In the genomic region with DNA sequence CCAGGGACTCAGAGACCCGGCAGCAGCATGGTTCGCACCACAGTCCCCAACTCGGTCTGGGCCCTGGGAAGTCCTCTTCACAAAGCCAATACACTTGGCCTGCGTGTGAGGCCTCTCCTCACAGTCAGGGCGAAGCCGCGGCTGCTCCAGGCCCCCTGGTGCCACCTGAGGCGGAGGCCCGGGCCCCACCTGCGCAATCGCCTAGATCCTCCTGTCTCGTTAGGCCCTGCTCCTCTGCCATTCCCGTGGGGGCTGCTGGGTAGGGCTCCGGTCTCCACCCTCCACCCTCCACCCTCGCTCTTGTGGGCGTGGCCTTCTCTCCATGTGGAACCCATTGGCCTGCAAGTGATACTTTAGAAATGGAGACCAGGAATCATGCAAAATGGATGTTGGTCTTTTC, we compare ENCODE assay signal across 18 cellular contexts.
DNase-seq lines count a peak whose midpoint lies in the region; ATAC-seq, FAIRE-seq and TF ChIP-seq lines count a peak whose summit lies in the region.
"Had no signal": no experiment of that assay in that cellular context is flagged by ENCODE, and none has a peak within 500 bp of the region (broad histone marks: within the 10 kb centered on the region; RNA-seq: fewer than 3 reads in every experiment).

No MANE protein-coding gene starts in this region.

- H3K79me1 ChIP-seq in IMR-90 (ENCODE audit: low read depth in 1 of 2, low read length in 2 of 2): no peaks in the 10 kb centered on the region

- no peak overlapping the region for H2BK120ac ChIP-seq in IMR-90 (ENCODE audit: low read depth, low read length)

- TF ChIP-seq POLR2A in IMR-90 (IDR thresholded peaks at IDR 0.05; ENCODE audit: low read depth, low read length): no peak

- ATAC-seq in IMR-90 (ENCODE audit: low read depth) (no peak), GM21390 (IDR thresholded peaks at IDR 0.05; ENCODE audit: unreplicated experiment) (no peak), SK-N-SH treated with all-trans-retinoic acid at 6 μM for 48 hours (no peak)

- H3K9me3 ChIP-seq in IMR-90 (ENCODE audit: control insufficient read depth, insufficient read depth, low read length) (no peaks in the 10 kb centered on the region), astrocyte (ENCODE audit: insufficient read depth, low read depth, low read length) (no peaks in the 10 kb centered on the region), neural progenitor cell (ENCODE audit: low read depth) (no peaks in the 10 kb centered on the region), GM23248 (ENCODE audit: low read depth) (no peaks in the 10 kb centered on the region)

- no TSS peak for BruUV-seq in IMR-90 (replicated peaks; lab: Mats Ljungman, UMichigan)

- no peak overlapping the region for H3K18ac ChIP-seq in IMR-90 (ENCODE audit: low read depth, low read length)

- no peak overlapping the region for H3K23ac ChIP-seq in IMR-90 (ENCODE audit: low read depth, low read length)

- no peak overlapping the region for H4K5ac ChIP-seq in IMR-90 (ENCODE audit: low read depth, low read length)

- H3K27ac ChIP-seq in ACC112 (ENCODE audit: low read depth, low read length): peak overlapping the region; percentile 91; the same call in 1 of the 2 replicates
- no peak overlapping the region for H3K27ac ChIP-seq in IMR-90 (ENCODE audit: insufficient read depth, low read length)
- H3K27ac ChIP-seq in astrocyte (ENCODE audit: low read depth, low read length): peak overlapping the region; percentile 39
- H3K27ac ChIP-seq in neural progenitor cell: no peak overlapping the region
- H3K27ac ChIP-seq in GM23248: no peak overlapping the region

- POLR2A ChIA-PET in IMR-90 (lab: Charles Lee; ENCODE audit: unreplicated experiment): no interaction called here

- H4K8ac ChIP-seq in IMR-90 (ENCODE audit: low read depth in 2 of 2, low read length in 2 of 2): no peak overlapping the region

- H2AK5ac ChIP-seq in IMR-90 (ENCODE audit: low read depth, low read length): peak overlapping the region; percentile 62

- in situ Hi-C loops in IMR-90 (cut with MboI; ENCODE audit: low sequenced_read_pairs): no loop called here
- in situ Hi-C loops in GM23248 (cut with MboI): no loop called here

- no peaks in the 10 kb centered on the region for H3K79me2 ChIP-seq in ACC112 (ENCODE audit: control insufficient read depth, insufficient read depth, low read length, unreplicated experiment)
- no peaks in the 10 kb centered on the region for H3K79me2 ChIP-seq in astrocyte (ENCODE audit: insufficient read depth, low read length)
- no peaks in the 10 kb centered on the region for H3K79me2 ChIP-seq in neural progenitor cell (ENCODE audit: low read depth)
- no peaks in the 10 kb centered on the region for H3K79me2 ChIP-seq in GM23248 (ENCODE audit: insufficient read depth)

- H3K56ac ChIP-seq in IMR-90 (ENCODE audit: extremely low read depth, insufficient read depth, low read length): no peak overlapping the region

- FAIRE-seq in astrocyte (lab: Jason Lieb, UNC): no peak
- FAIRE-seq: H54 had no signal

- dilution Hi-C loops in IMR-90 (cut with HindIII; ENCODE audit: low sequenced_read_pairs, unreplicated experiment): no loop called here

- 0 out of 2 replicates have a peak overlapping the region, but pooled peaks have one; percentile 34 for H3K4ac ChIP-seq in IMR-90 (ENCODE audit: low read depth, low read length)

- H3K4me3 ChIP-seq in ACC112 (ENCODE audit: low read depth, low read length) (no peak overlapping the region), IMR-90 (ENCODE audit: insufficient read depth, low read depth, low read length) (no peak overlapping the region), astrocyte (ENCODE audit: insufficient read depth, low read depth, low read length) (no peak overlapping the region), neural progenitor cell (no peak overlapping the region), GM23248 (no peak overlapping the region)
- H3K4me3 ChIP-seq: PC-9 had no signal

- no peak overlapping the region for H2BK20ac ChIP-seq in IMR-90 (ENCODE audit: low read depth, low read length)

- H3K4me1 Mint-ChIP-seq in astrocyte (ENCODE audit: low read depth, unreplicated experiment) (peaks cover 7% of the 10 kb centered on the region), neural progenitor cell (no peaks in the 10 kb centered on the region)

- H3K9ac ChIP-seq in IMR-90 (ENCODE audit: low read depth, low read length): no peak overlapping the region
- no peak overlapping the region for H3K9ac ChIP-seq in astrocyte (ENCODE audit: low read length)
- H3K9ac ChIP-seq in neural progenitor cell: no peak overlapping the region
- no peak overlapping the region for H3K9ac ChIP-seq in GM23248

- no peak overlapping the region for H2BK5ac ChIP-seq in IMR-90 (ENCODE audit: low read depth, low read length, poor library complexity, severe bottlenecking)

- 0 out of 2 replicates have a peak overlapping the region, but pooled peaks have one; percentile 24 for H3K14ac ChIP-seq in IMR-90 (replicated peaks; ENCODE audit: low read depth, low read length)

- H4K91ac ChIP-seq in IMR-90 (ENCODE audit: insufficient read depth, low read depth, low read length): no peak overlapping the region

- TF ChIP-seq RAD21 in IMR-90 (IDR thresholded peaks at IDR 0.05; ENCODE audit: low read length): no peak

- H3K4me3 Mint-ChIP-seq in astrocyte (ENCODE audit: unreplicated experiment): no peak overlapping the region
- H3K4me3 Mint-ChIP-seq in neural progenitor cell: no peak overlapping the region

- H3K27me3 Mint-ChIP-seq in astrocyte (ENCODE audit: low read depth, unreplicated experiment) (peaks cover 4% of the 10 kb centered on the region), neural progenitor cell (ENCODE audit: insufficient read depth, low read depth) (no peaks in the 10 kb centered on the region)

- no peak for DNase-seq in IMR-90
- DNase-seq in astrocyte (ENCODE audit: low read depth): no peak
- DNase-seq in neural progenitor cell (ENCODE audit: low spot score): no peak
- DNase-seq in central memory CD4-positive, alpha-beta T cell: no peak
- no peak for DNase-seq in GM23248
- DNase-seq: ACHN, EL, MV-4-11, NCI-H1436, NCI-H2081, NCI-H345, NCI-H526 treated with DMSO at 0.1 percent for 48 hours, Right ventricle myocardium superior had no signal

- 100% methylated on average over 1 of the region's 16 CpGs; no CpG with 5 or more reads in 1 of the 2 experiments for WGBS in IMR-90 (ENCODE audit: extremely low coverage in 2 of 2, insufficient read length in 1 of 2), 2 experiments
- 94 to 95% methylated on average over 16 of the region's 16 CpGs for WGBS in GM23248 (ENCODE audit: low coverage in 1 of 2, low lambda C conversion rate in 2 of 2, missing lambda C conversion rate in 2 of 2), 2 experiments

- no peak overlapping the region for H2AK9ac ChIP-seq in IMR-90 (replicated peaks; ENCODE audit: low read depth, low read length, poor library complexity)

- no peaks in the 10 kb centered on the region for H3K9me2 ChIP-seq in GM23248 (ENCODE audit: insufficient read depth)

- CTCF ChIA-PET in IMR-90 (lab: Yijun Ruan, JAX): no interaction called here

- H3K4me2 ChIP-seq in IMR-90 (ENCODE audit: low read depth, low read length) (no peak overlapping the region), astrocyte (ENCODE audit: low read length) (no peak overlapping the region), neural progenitor cell (no peak overlapping the region), GM23248 (ENCODE audit: unreplicated experiment) (no peak overlapping the region)

- H3K4me1 ChIP-seq in ACC112 (ENCODE audit: control insufficient read depth, insufficient read depth, low read length, unreplicated experiment): peaks cover 22% of the 10 kb centered on the region
- peaks cover 8% of the 10 kb centered on the region; the same call in 1 of the 2 replicates for H3K4me1 ChIP-seq in IMR-90 (ENCODE audit: control insufficient read depth, insufficient read depth, low read length)
- peaks cover 9% of the 10 kb centered on the region for H3K4me1 ChIP-seq in astrocyte (ENCODE audit: insufficient read depth, low read length)
- H3K4me1 ChIP-seq in neural progenitor cell: peaks cover 8% of the 10 kb centered on the region
- H3K4me1 ChIP-seq in GM23248 (ENCODE audit: insufficient read depth): peaks cover 19% of the 10 kb centered on the region

- no peaks in the 10 kb centered on the region for H3F3A ChIP-seq in neural progenitor cell (ENCODE audit: low read depth)
- peaks cover 11% of the 10 kb centered on the region for H3F3A ChIP-seq in GM23248 (ENCODE audit: insufficient read depth)

- H3K27ac Mint-ChIP-seq in astrocyte (ENCODE audit: unreplicated experiment) (no peak overlapping the region), neural progenitor cell (no peak overlapping the region)

- intact Hi-C loops in IMR-90 (cut with micrococcal nuclease): no loop called here

- H2AFZ ChIP-seq in ACC112 (ENCODE audit: low read length, unreplicated experiment) (no peak overlapping the region), IMR-90 (replicated peaks; ENCODE audit: low read length, poor library complexity) (no peak overlapping the region), astrocyte (ENCODE audit: low read depth, low read length) (no peak overlapping the region), neural progenitor cell (replicated peaks) (peak overlapping the region; percentile 12), GM23248 (no peak overlapping the region)
- H2AFZ ChIP-seq: PC-9 had no signal

- no peaks in the 10 kb centered on the region for H3K9me3 Mint-ChIP-seq in astrocyte (ENCODE audit: unreplicated experiment)
- peaks cover 2% of the 10 kb centered on the region for H3K9me3 Mint-ChIP-seq in neural progenitor cell

- H2BK15ac ChIP-seq in IMR-90 (ENCODE audit: low read depth, low read length): 0 out of 3 replicates have a peak overlapping the region, but pooled peaks have one; percentile 48

- H3K36me3 Mint-ChIP-seq in astrocyte (ENCODE audit: low read depth, unreplicated experiment) (no peaks in the 10 kb centered on the region), neural progenitor cell (no peaks in the 10 kb centered on the region)

- H3K36me3 ChIP-seq in ACC112 (ENCODE audit: insufficient read depth, low read length): no peaks in the 10 kb centered on the region
- H3K36me3 ChIP-seq in IMR-90 (ENCODE audit: control insufficient read depth, insufficient read depth, low read length): no peaks in the 10 kb centered on the region
- no peaks in the 10 kb centered on the region for H3K36me3 ChIP-seq in astrocyte (ENCODE audit: insufficient read depth, low read length)
- no peaks in the 10 kb centered on the region for H3K36me3 ChIP-seq in neural progenitor cell
- no peaks in the 10 kb centered on the region for H3K36me3 ChIP-seq in GM23248 (ENCODE audit: low read depth)

- TF ChIP-seq CTCF in IMR-90 (conservative IDR thresholded peaks at IDR 0.05; ENCODE audit: low read depth, low read length) (no peak), astrocyte (IDR thresholded peaks at IDR 0.05; ENCODE audit: insufficient read depth, low read depth, low read length) (no peak), neural progenitor cell (IDR thresholded peaks at IDR 0.05) (no peak)

- H4K20me1 ChIP-seq in IMR-90 (ENCODE audit: insufficient read depth, low read length) (no peaks in the 10 kb centered on the region), astrocyte (ENCODE audit: insufficient read depth, low read length) (no peaks in the 10 kb centered on the region), neural progenitor cell (ENCODE audit: low read depth) (no peaks in the 10 kb centered on the region), GM23248 (ENCODE audit: insufficient read depth) (no peaks in the 10 kb centered on the region)

- H3K27me3 ChIP-seq in ACC112 (ENCODE audit: insufficient read depth, low read length) (no peaks in the 10 kb centered on the region), IMR-90 (ENCODE audit: control insufficient read depth, insufficient read depth, low read length) (no peaks in the 10 kb centered on the region), astrocyte (ENCODE audit: insufficient read depth, low read length) (no peaks in the 10 kb centered on the region), neural progenitor cell (no peaks in the 10 kb centered on the region), GM23248 (replicated peaks; ENCODE audit: insufficient read depth) (no peaks in the 10 kb centered on the region)

- peaks cover 2% of the 10 kb centered on the region; the same call in 1 of the 2 replicates for H3K9me1 ChIP-seq in IMR-90 (ENCODE audit: insufficient read depth, low read length)

Comparison
In these comparisons a context has a peak if more than half of its experiments do, and no peak if none do; other contexts are left out.
1. H3K27ac ChIP-seq: peak in ACC112 (single experiment) and astrocyte (single experiment); none in IMR-90 (single experiment), neural progenitor cell (single experiment) and GM23248 (single experiment).